Comparison of ENCODE assay signal across 14 cellular contexts in the genomic region with DNA sequence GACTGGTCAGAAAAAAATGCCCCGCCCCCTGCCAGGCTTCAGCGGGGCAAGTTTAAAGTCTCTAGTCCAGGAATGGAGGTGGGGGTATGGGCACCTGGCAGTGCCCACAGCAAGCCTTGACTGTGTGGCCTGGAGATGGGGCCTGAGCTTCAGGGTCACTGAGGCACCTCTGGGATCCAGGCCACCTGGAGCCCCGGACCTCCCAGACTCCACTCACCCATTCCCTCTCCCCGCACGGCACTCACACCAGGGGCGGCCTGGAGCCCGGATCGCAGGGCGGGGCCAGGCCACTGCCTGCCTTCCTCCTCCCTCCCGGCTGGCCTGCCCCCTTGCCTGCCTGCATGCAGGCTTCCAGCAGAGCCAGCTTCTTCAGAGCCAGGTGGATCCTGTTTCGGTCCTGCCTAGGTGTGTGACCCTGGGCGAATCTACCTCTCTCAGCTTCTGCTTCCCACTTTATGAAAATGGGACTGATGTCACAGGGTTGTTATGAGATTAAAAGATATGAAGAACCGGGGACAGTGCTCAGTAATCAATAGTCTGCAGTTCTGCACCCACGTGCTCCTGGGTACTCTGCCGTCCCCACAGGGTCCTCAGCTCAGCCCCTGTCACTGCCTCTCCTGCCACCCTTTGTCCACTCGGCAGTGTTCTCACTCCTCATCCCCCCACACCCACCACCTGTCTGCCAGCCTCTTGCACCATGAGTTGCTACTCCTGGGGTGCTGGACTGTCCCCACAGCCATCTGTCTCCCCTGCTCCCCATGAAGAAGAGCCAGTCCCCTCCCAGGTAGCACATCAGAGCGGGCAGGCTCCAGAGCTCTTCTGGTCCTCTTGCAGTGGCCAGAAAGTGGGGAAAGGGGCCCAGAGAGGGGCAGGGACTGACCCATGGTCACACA. TPM values are rescaled to one million over a fixed set of nuclear protein-coding genes. Genes with fewer than 3 reads are reported as not detected.
A peak's percentile ranks its signal among the peaks of the same experiment; 100 is the strongest.
DNase-seq lines count a peak whose midpoint lies in the region; ATAC-seq, FAIRE-seq and TF ChIP-seq lines count a peak whose summit lies in the region.
"Had no signal": no experiment of that assay in that cellular context is flagged by ENCODE, and none has a peak within 500 bp of the region (broad histone marks: within the 10 kb centered on the region; RNA-seq: fewer than 3 reads in every experiment).

No MANE protein-coding gene starts in this region.

- H3K27ac ChIP-seq in endodermal cell (ENCODE audit: low read depth, low read length) (no peak overlapping the region), lung (ENCODE audit: low read depth in 1 of 2, low read length in 1 of 2) (peak overlapping the region; percentile 0 to 91)
- no peak overlapping the region for H3K27ac ChIP-seq in effector memory CD4-positive, alpha-beta T cell (ENCODE audit: insufficient read depth, low read length, poor library complexity, severe bottlenecking)
- H3K27ac ChIP-seq: epithelial cell of prostate had no signal

- H3K27me3 ChIP-seq in endodermal cell (ENCODE audit: control insufficient read depth, insufficient read depth, low read length, poor library complexity, severe bottlenecking), result peaks cover 30% of the 10 kb centered on the region
- no peaks in the 10 kb centered on the region for H3K27me3 ChIP-seq in lung (ENCODE audit: control insufficient read depth, insufficient read depth)
- H3K27me3 ChIP-seq in effector memory CD4-positive, alpha-beta T cell (replicated peaks; ENCODE audit: control insufficient read depth, insufficient read depth, low read length, poor library complexity, severe bottlenecking), result peaks cover 2% of the 10 kb centered on the region

- no peak overlapping the region for H3K27ac Mint-ChIP-seq in endodermal cell
- H3K27ac Mint-ChIP-seq: activated naive CD8-positive, alpha-beta T cell; IgD-negative memory B cell had no signal

- FAIRE-seq in H54 (lab: Jason Lieb, UNC), result no peak

- H3K36me3 Mint-ChIP-seq in endodermal cell (ENCODE audit: low read depth), result peaks cover 11% of the 10 kb centered on the region
- H3K36me3 Mint-ChIP-seq: activated naive CD8-positive, alpha-beta T cell had no signal

- no peak overlapping the region for H3K4me3 Mint-ChIP-seq in endodermal cell
- H3K4me3 Mint-ChIP-seq: activated naive CD8-positive, alpha-beta T cell; CD4-positive, CD25-positive, alpha-beta regulatory T cell had no signal

- no peak for ATAC-seq in lung (ENCODE audit: insufficient read depth, low FRiP score)

- no peak overlapping the region for H3K4me3 ChIP-seq in endodermal cell (ENCODE audit: low read length)
- H3K4me3 ChIP-seq in lung, result no peak overlapping the region
- H3K4me3 ChIP-seq in effector memory CD4-positive, alpha-beta T cell (ENCODE audit: insufficient read depth, low read depth, low read length, poor library complexity, severe bottlenecking), result no peak overlapping the region

- TF ChIP-seq CTCF in endodermal cell (conservative IDR thresholded peaks at IDR 0.05) (no peak), lung (IDR thresholded peaks at IDR 0.05; ENCODE audit: control extremely low read depth, extremely low read depth) (no peak)

- WGBS in endodermal cell (ENCODE audit: insufficient coverage in 1 of 2, insufficient read length in 1 of 2), 2 experiments, result 40 to 42% methylated on average over 8 to 17 of the region's 17 CpGs
- WGBS in lung, 2 donors, result 57 to 73% methylated on average over 17 of the region's 17 CpGs

- H3K27me3 Mint-ChIP-seq in endodermal cell (ENCODE audit: insufficient read depth), result peaks cover 38% of the 10 kb centered on the region

- no peak overlapping the region for H3K9ac ChIP-seq in endodermal cell (ENCODE audit: extremely low read depth, low read length, poor library complexity, severe bottlenecking)

- peak; percentile 62 for DNase-seq in A172 (ENCODE audit: low spot score)
- DNase-seq in HUDEP-2 (lab: John Stamatoyannopoulos, UW; ENCODE audit: unreplicated experiment in 76 of 76), result peak in 56 of 76 experiments; percentile 18 to 75 (median 58)
- DNase-seq in endodermal cell, result peak; percentile 95
- DNase-seq in lung (ENCODE audit: low spot score), result no peak
- no peak for DNase-seq in midbrain (lab: John Stamatoyannopoulos, UW)
- DNase-seq in H54 (ENCODE audit: insufficient read length, low spot score), result no peak
- no peak for DNase-seq in effector memory CD4-positive, alpha-beta T cell
- no peak for DNase-seq in GDM1 (lab: John Stamatoyannopoulos, UW)
- DNase-seq: activated CD4-positive, CD25-positive, alpha-beta regulatory T cell; CD4-positive, CD25-positive, alpha-beta regulatory T cell had no signal

- H3K36me3 ChIP-seq in endodermal cell (ENCODE audit: control insufficient read depth, insufficient read depth, low read length), result peaks cover 7% of the 10 kb centered on the region
- H3K36me3 ChIP-seq in lung (ENCODE audit: control insufficient read depth in 2 of 2, insufficient read depth in 2 of 2, low read length in 2 of 2), result peaks cover 0 to 35% of the 10 kb centered on the region in 2 donors
- peaks cover 36% of the 10 kb centered on the region for H3K36me3 ChIP-seq in effector memory CD4-positive, alpha-beta T cell (ENCODE audit: control insufficient read depth, insufficient read depth, low read length)

- H3K9me3 Mint-ChIP-seq in endodermal cell, result no peaks in the 10 kb centered on the region
- H3K9me3 Mint-ChIP-seq: CD4-positive, CD25-positive, alpha-beta regulatory T cell; IgD-negative memory B cell had no signal

- TF ChIP-seq POLR2A in H54 (IDR thresholded peaks at IDR 0.05; ENCODE audit: low read depth, low read length), result no peak

- peaks cover 11% of the 10 kb centered on the region for H3K4me1 Mint-ChIP-seq in endodermal cell

- H3K4me1 ChIP-seq in endodermal cell (ENCODE audit: control insufficient read depth, insufficient read depth, low read length), result no peaks in the 10 kb centered on the region
- peaks cover 0 to 54% of the 10 kb centered on the region in 2 donors for H3K4me1 ChIP-seq in lung (ENCODE audit: control insufficient read depth in 2 of 2, insufficient read depth in 2 of 2, low read length in 2 of 2)
- H3K4me1 ChIP-seq in effector memory CD4-positive, alpha-beta T cell (ENCODE audit: control insufficient read depth, insufficient read depth, low read length, poor library complexity, severe bottlenecking), result peaks cover 17% of the 10 kb centered on the region

- H3K9me3 ChIP-seq in endodermal cell (ENCODE audit: control insufficient read depth, low read length) (no peaks in the 10 kb centered on the region), lung (ENCODE audit: control insufficient read depth in 2 of 2, insufficient read depth in 1 of 2, low read length in 1 of 2) (no peaks in the 10 kb centered on the region)
- H3K9me3 ChIP-seq in effector memory CD4-positive, alpha-beta T cell (ENCODE audit: control insufficient read depth, low read length), result no peaks in the 10 kb centered on the region

RNA-seq across cellular contexts. Expression of a gene that starts 1.2 kb away (rescaled TPM):
- total RNA-seq in A172 (2014; rRNA removed; shearing (Covaris generic)), result 0.19 and 0.26 TPM in 2 replicates
- 1 to 10 TPM; 1.5 to 1.9 TPM for total RNA-seq in endodermal cell
- 2.5 TPM for polyA plus RNA-seq in endodermal cell (2013, experiment 1 of 2)
- 2.1 TPM for polyA plus RNA-seq in endodermal cell (2013, experiment 2 of 2)
- 1 to 10 TPM in 1 of 2 donors, under 1 TPM in 1; 0.82 to 1.3 TPM for total RNA-seq in lung
- polyA plus RNA-seq in lung, result 1 to 10 TPM; 1.2 to 1.4 TPM
- polyA plus RNA-seq: IgD-negative memory B cell had no signal

RNA-seq across cellular contexts. Expression of a gene that starts 4.3 kb away (rescaled TPM):
- not detected in 2 replicates for total RNA-seq in A172 (2014; rRNA removed; shearing (Covaris generic))
- total RNA-seq in endodermal cell (1 to 10 TPM in 1 of 2 donors, under 1 TPM in 1; 0.55 to 1.0 TPM), lung (1 to 10 TPM; 1.9 to 4.3 TPM)
- polyA plus RNA-seq in endodermal cell (2013, experiment 1 of 2), result 0.71 TPM
- polyA plus RNA-seq in endodermal cell (2013, experiment 2 of 2), result 0.37 TPM
- polyA plus RNA-seq in lung, result 1 to 10 TPM; 2.9 to 4.1 TPM
- total RNA-seq: H4 had no signal
- polyA plus RNA-seq: CD4-positive, CD25-positive, alpha-beta regulatory T cell; IgD-negative memory B cell had no signal

RNA-seq across cellular contexts. Expression of a gene that starts 23.9 kb away (rescaled TPM):
- 10.8 and 11.4 TPM in 2 replicates for total RNA-seq in A172 (2014; rRNA removed; shearing (Covaris generic))
- total RNA-seq in endodermal cell (10 to 100 TPM; 22.6 to 29.3 TPM), lung (10 to 100 TPM; 17.0 to 39.7 TPM)
- 12.2 TPM for polyA plus RNA-seq in endodermal cell (2013, experiment 1 of 2)
- polyA plus RNA-seq in endodermal cell (2013, experiment 2 of 2), result 11.0 TPM
- polyA plus RNA-seq in lung, result 10 to 100 TPM; 15.9 to 35.8 TPM

RNA-seq across cellular contexts. Expression of a gene that starts 27.0 kb away (rescaled TPM):
- 35.1 and 42.9 TPM in 2 replicates for total RNA-seq in A172 (2014; rRNA removed; shearing (Covaris generic))
- total RNA-seq in endodermal cell (10 to 100 TPM; 60.3 to 60.5 TPM), lung (10 to 100 TPM; 27.4 to 63.4 TPM)
- polyA plus RNA-seq in endodermal cell (2013, experiment 1 of 2), result 52.0 TPM
- 54.0 TPM for polyA plus RNA-seq in endodermal cell (2013, experiment 2 of 2)
- 10 to 100 TPM; 66.3 to 79.7 TPM for polyA plus RNA-seq in lung

RNA-seq across cellular contexts. Expression of a gene that starts 35.9 kb away (rescaled TPM):
- 43.3 and 43.6 TPM in 2 replicates for total RNA-seq in A172 (2014; rRNA removed; shearing (Covaris generic))
- total RNA-seq in endodermal cell, result 100 to 1,000 TPM; 110 to 133 TPM
- polyA plus RNA-seq in endodermal cell (2013, experiment 1 of 2), result 72.5 TPM
- polyA plus RNA-seq in endodermal cell (2013, experiment 2 of 2), result 68.6 TPM
- total RNA-seq in lung, result 100 to 1,000 TPM; 119 to 130 TPM
- polyA plus RNA-seq in lung, result 10 to 100 TPM; 32.2 to 40.1 TPM

Comparison
In these comparisons a context has a peak if more than half of its experiments do, and no peak if none do; other contexts are left out.
1. DNase-seq: peak in A172 (single experiment), HUDEP-2 (56 of 76) and endodermal cell (single experiment); none in lung (single experiment), midbrain (single experiment), H54 (single experiment), effector memory CD4-positive, alpha-beta T cell (0 of 3) and GDM1 (single experiment).
2. H3K27ac ChIP-seq: peak in lung (2 of 2); none in endodermal cell (single experiment) and effector memory CD4-positive, alpha-beta T cell (single experiment).